In genomic region chr10:61919646-61920215, GRCh38 we compare ENCODE assay signal across 15 cellular contexts. TPM values are rescaled to one million over a fixed set of nuclear protein-coding genes. Genes with fewer than 3 reads are reported as not detected.
DNase-seq lines count a peak whose midpoint lies in the region; ATAC-seq and TF ChIP-seq lines count a peak whose summit lies in the region.
"Had no signal": no experiment of that assay in that cellular context is flagged by ENCODE, and none has a peak within 500 bp of the region (broad histone marks: within the 10 kb centered on the region; RNA-seq: fewer than 3 reads in every experiment).

No MANE protein-coding gene starts in this region.

- H3K27ac Mint-ChIP-seq in activated CD4-positive, alpha-beta T cell treated with anti-CD3 and anti-CD28 coated beads, Interleukin-2, amount 10 ng/mL, durations not matched to agents 7 days and 5 days: peak overlapping the region; percentile 26
- H3K27ac Mint-ChIP-seq in stimulated activated naive B cell treated with anti-CD40 and anti-IgM and Interleukin-4, amounts not matched to agents 10 μg/mL and 1 μg/mL and 100 μg/mL, for 72 hours: peak overlapping the region; percentile 67

- no peak overlapping the region for H2AFZ ChIP-seq in mesenchymal stem cell (ENCODE audit: low read depth, low read length)

- H3K4me2 ChIP-seq in mesenchymal stem cell (ENCODE audit: low read length, poor library complexity, severe bottlenecking): no peak overlapping the region

- H2BK12ac ChIP-seq in mesenchymal stem cell (ENCODE audit: low read length in 2 of 2): no peak overlapping the region

- no peak overlapping the region for H2BK120ac ChIP-seq in mesenchymal stem cell (ENCODE audit: low read depth, low read length)

- WGBS in mesenchymal stem cell: no CpG with 5 or more reads among the region's 2 CpGs

- TF ChIP-seq CTCF in Panc1 (IDR thresholded peaks at IDR 0.05): no peak

- H2BK15ac ChIP-seq in mesenchymal stem cell (ENCODE audit: low read depth, poor library complexity, severe bottlenecking): no peak overlapping the region

- H3K27me3 Mint-ChIP-seq in activated CD4-positive, alpha-beta T cell treated with anti-CD3 and anti-CD28 coated beads, Interleukin-2, amount 10 ng/mL, durations not matched to agents 7 days and 5 days: no peaks in the 10 kb centered on the region
- H3K27me3 Mint-ChIP-seq in stimulated activated naive B cell treated with anti-CD40 and anti-IgM and Interleukin-4, amounts not matched to agents 10 μg/mL and 1 μg/mL and 100 μg/mL, for 72 hours: no peaks in the 10 kb centered on the region

- peaks cover 27% of the 10 kb centered on the region for H3K79me1 ChIP-seq in mesenchymal stem cell (replicated peaks; ENCODE audit: low read length, poor library complexity, severe bottlenecking)

- CTCF ChIA-PET in activated CD4-positive, alpha-beta T cell treated with anti-CD3 and anti-CD28 coated beads, Interleukin-2, amount 10 ng/mL, durations not matched to agents 7 days and 5 days (lab: Charles Lee): interaction anchor here (0.9 to 1.9 kb wide), 2 partner anchors 14 to 20 kb away, joined by 3 to 5 read pairs; no protein-coding TSS in a partner anchor
- CTCF ChIA-PET in Panc1 (lab: Charles Lee): no interaction called here

- H3K36me3 ChIP-seq in Panc1 (ENCODE audit: control insufficient read depth, insufficient read depth, low read length) (no peaks in the 10 kb centered on the region), mesenchymal stem cell (ENCODE audit: control insufficient read depth in 1 of 2, insufficient read depth in 2 of 2, low read depth in 1 of 2, low read length in 2 of 2) (peaks cover 14 to 21% of the 10 kb centered on the region in 2 experiments)

- H3K4me3 Mint-ChIP-seq in activated CD4-positive, alpha-beta T cell treated with anti-CD3 and anti-CD28 coated beads, Interleukin-2, amount 10 ng/mL, durations not matched to agents 7 days and 5 days: no peak overlapping the region
- no peak overlapping the region for H3K4me3 Mint-ChIP-seq in stimulated activated naive B cell treated with anti-CD40 and anti-IgM and Interleukin-4, amounts not matched to agents 10 μg/mL and 1 μg/mL and 100 μg/mL, for 72 hours

- intact Hi-C loops in Panc1 (cut with micrococcal nuclease; ENCODE audit: unreplicated experiment): no loop called here

- no peak overlapping the region for H3K4ac ChIP-seq in mesenchymal stem cell (ENCODE audit: low read depth in 1 of 2, low read length in 2 of 2)

- H3K4me3 ChIP-seq in Panc1 (ENCODE audit: low read depth in 2 of 2, low read length in 2 of 2) (no peak overlapping the region), mesenchymal stem cell (ENCODE audit: insufficient read depth in 1 of 2, low read depth in 1 of 2, low read length in 2 of 2) (no peak overlapping the region)
- H3K4me3 ChIP-seq: HAP-1 had no signal

- in situ Hi-C loops in Panc1 (cut with HindIII; ENCODE audit: low pct_unique_long_range_greater_than_20kb, low sequenced_read_pairs): no loop called here

- H4K8ac ChIP-seq in mesenchymal stem cell (ENCODE audit: low read length): no peak overlapping the region

- H3K23ac ChIP-seq in mesenchymal stem cell (ENCODE audit: low read length in 2 of 2): no peak overlapping the region

- H3K9ac ChIP-seq in mesenchymal stem cell (ENCODE audit: low read length): peak overlapping the region; percentile 5

- peaks cover 81% of the 10 kb centered on the region for H3K36me3 Mint-ChIP-seq in activated CD4-positive, alpha-beta T cell treated with anti-CD3 and anti-CD28 coated beads, Interleukin-2, amount 10 ng/mL, durations not matched to agents 7 days and 5 days (ENCODE audit: low read depth)
- peaks cover 65 to 89% of the 10 kb centered on the region in 2 donors for H3K36me3 Mint-ChIP-seq in stimulated activated naive B cell treated with anti-CD40 and anti-IgM and Interleukin-4, amounts not matched to agents 10 μg/mL and 1 μg/mL and 100 μg/mL, for 72 hours

- H3K9me3 Mint-ChIP-seq in activated CD4-positive, alpha-beta T cell treated with anti-CD3 and anti-CD28 coated beads, Interleukin-2, amount 10 ng/mL, durations not matched to agents 7 days and 5 days: peaks cover 18% of the 10 kb centered on the region
- peaks cover 4 to 6% of the 10 kb centered on the region in 2 donors for H3K9me3 Mint-ChIP-seq in stimulated activated naive B cell treated with anti-CD40 and anti-IgM and Interleukin-4, amounts not matched to agents 10 μg/mL and 1 μg/mL and 100 μg/mL, for 72 hours

- H3K27ac ChIP-seq in Panc1 (ENCODE audit: low read length) (peak overlapping the region; percentile 61; the same call in 1 of the 2 replicates), mesenchymal stem cell (ENCODE audit: low read length, poor library complexity, severe bottlenecking) (peak overlapping the region; percentile 79)

- no peak overlapping the region for H3K14ac ChIP-seq in mesenchymal stem cell (ENCODE audit: low read length in 2 of 2)

- H3K18ac ChIP-seq in mesenchymal stem cell (ENCODE audit: low read depth in 1 of 2, low read length in 2 of 2): no peak overlapping the region

- ATAC-seq in Panc1 (no peak), HG02642 (IDR thresholded peaks at IDR 0.05; ENCODE audit: poor library complexity, unreplicated experiment) (no peak)
- no peak for ATAC-seq in stimulated activated naive B cell treated with anti-CD40 and anti-IgM and Interleukin-4, amounts not matched to agents 10 μg/mL and 1 μg/mL and 100 μg/mL, for 72 hours (replicated peaks)
- ATAC-seq: PC-3 had no signal

- POLR2A ChIA-PET in activated CD4-positive, alpha-beta T cell treated with anti-CD3 and anti-CD28 coated beads, Interleukin-2, amount 10 ng/mL, durations not matched to agents 7 days and 5 days (lab: Charles Lee): no interaction called here
- POLR2A ChIA-PET in Panc1 (lab: Charles Lee): interaction anchor here (0.5 kb wide), 1 partner anchor 1789 kb away, joined by 3 read pairs; no protein-coding TSS in a partner anchor

- no TSS peak for BruUV-seq in Panc1 (replicated peaks; lab: Mats Ljungman, UMichigan)

- H3K9me3 ChIP-seq in Panc1 (ENCODE audit: control insufficient read depth, insufficient read depth, low read depth, low read length) (no peaks in the 10 kb centered on the region), mesenchymal stem cell (ENCODE audit: control insufficient read depth, low read length) (no peaks in the 10 kb centered on the region)
- H3K9me3 ChIP-seq: HAP-1 had no signal

- H3K4me1 Mint-ChIP-seq in activated CD4-positive, alpha-beta T cell treated with anti-CD3 and anti-CD28 coated beads, Interleukin-2, amount 10 ng/mL, durations not matched to agents 7 days and 5 days: peaks cover 70% of the 10 kb centered on the region
- H3K4me1 Mint-ChIP-seq in stimulated activated naive B cell treated with anti-CD40 and anti-IgM and Interleukin-4, amounts not matched to agents 10 μg/mL and 1 μg/mL and 100 μg/mL, for 72 hours: peaks cover 43 to 89% of the 10 kb centered on the region in 2 donors

- H3K4me1 ChIP-seq in Panc1 (ENCODE audit: control insufficient read depth, insufficient read depth, low read length) (peaks cover 36% of the 10 kb centered on the region), mesenchymal stem cell (ENCODE audit: control insufficient read depth, insufficient read depth, low read depth, low read length) (peaks cover 16% of the 10 kb centered on the region)

- H4K91ac ChIP-seq in mesenchymal stem cell (ENCODE audit: low read length): no peak overlapping the region

- no peak overlapping the region for H2AK5ac ChIP-seq in mesenchymal stem cell (ENCODE audit: low read length, severe bottlenecking)

- DNase-seq in activated CD4-positive, alpha-beta T cell treated with anti-CD3 and anti-CD28 coated beads, Interleukin-2, amount 10 ng/mL, durations not matched to agents 7 days and 5 days: no peak
- DNase-seq in activated CD4-positive, alpha-beta T cell treated with anti-CD3 and anti-CD28 coated beads for 1 hour: no peak
- DNase-seq in Panc1 (ENCODE audit: low read depth, low spot score) (no peak), mesenchymal stem cell (no peak), hippocampal formation (lab: John Stamatoyannopoulos, UW) (no peak), activated gamma-delta T cell treated with Interleukin-2 at 50 U/mL for 16 hours (no peak)
- DNase-seq in stimulated activated naive B cell treated with anti-CD40 and anti-IgM and Interleukin-4, amounts not matched to agents 10 μg/mL and 1 μg/mL and 100 μg/mL, for 72 hours: no peak
- DNase-seq: MM.1S, NCI-H1105, NCI-H187 treated with DMSO at 0.1 percent for 48 hours, NCI-H446 treated with DMSO at 0.1 percent for 48 hours, NCI-H748 treated with DMSO at 0.1 percent for 48 hours, PC-3 had no signal

- H2BK5ac ChIP-seq in mesenchymal stem cell (ENCODE audit: low read depth, low read length, poor library complexity, severe bottlenecking): no peak overlapping the region

- H3K27me3 ChIP-seq in Panc1 (ENCODE audit: control insufficient read depth, insufficient read depth, low read length) (no peaks in the 10 kb centered on the region), mesenchymal stem cell (ENCODE audit: control insufficient read depth in 1 of 2, insufficient read depth in 1 of 2, low read length in 2 of 2) (no peaks in the 10 kb centered on the region)

RNA-seq across cellular contexts. Expression of gene ARID5B, which starts 18.2 kb away (rescaled TPM):
- 10 to 100 TPM; 41.2 to 42.9 TPM for total RNA-seq in activated CD4-positive, alpha-beta T cell treated with anti-CD3 and anti-CD28 coated beads, Interleukin-2, amount 10 ng/mL, durations not matched to agents 7 days and 5 days
- total RNA-seq in Panc1 (2021; ENCODE audit: unreplicated experiment): 22.7 TPM
- 7.6 TPM for polyA plus RNA-seq in Panc1 (2012; ENCODE audit: insufficient read length)
- polyA plus RNA-seq in mesenchymal stem cell (2013, experiment 1 of 2): 61.5 TPM
- polyA plus RNA-seq in mesenchymal stem cell (2013, experiment 2 of 2): 57.0 TPM
